In the genomic region with DNA sequence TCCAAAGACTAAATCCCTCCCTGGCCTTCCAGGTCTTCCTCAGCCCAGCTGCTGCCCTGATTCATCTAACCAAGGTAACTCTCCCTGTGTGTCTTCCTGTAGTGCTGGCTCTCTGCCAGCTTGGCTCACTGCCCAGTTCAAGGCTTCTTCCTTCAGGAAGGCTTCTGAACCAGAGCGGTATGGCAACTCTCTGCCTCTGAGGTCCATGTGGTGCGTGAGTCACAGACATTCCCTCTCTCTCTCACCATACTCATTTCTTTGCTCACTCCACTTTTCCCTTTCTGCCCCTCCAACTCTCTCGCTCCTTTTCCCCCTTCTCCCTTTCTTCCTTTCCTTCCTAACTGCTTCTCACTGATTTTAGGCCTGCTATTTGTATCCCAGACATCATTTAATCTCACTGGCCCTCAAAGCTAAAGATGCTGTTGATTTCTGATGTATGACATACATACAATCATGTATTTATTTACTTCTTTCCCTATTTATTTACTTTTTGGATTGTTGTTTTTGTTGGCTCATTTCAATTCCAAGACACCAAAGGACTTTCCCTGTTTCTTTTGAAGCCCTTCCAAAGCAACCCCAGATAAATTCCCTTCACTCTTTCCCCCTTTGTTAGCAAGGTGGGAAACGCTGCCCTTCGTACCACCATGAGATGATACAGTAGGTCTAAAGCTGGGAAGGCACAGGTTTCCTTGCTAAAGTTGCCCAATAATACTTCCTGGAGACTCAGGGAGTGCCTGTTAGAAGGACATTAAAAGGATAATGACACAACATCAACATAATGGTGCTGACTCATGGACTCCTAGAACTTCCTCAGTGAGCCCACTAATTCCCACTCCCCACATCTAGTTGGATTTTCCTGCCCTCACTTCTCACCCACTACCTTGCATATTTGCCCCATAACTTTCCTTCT, we compare ENCODE assay signal across 9 cellular contexts. TPM values are rescaled to one million over a fixed set of nuclear protein-coding genes. Genes with fewer than 3 reads are reported as not detected.
DNase-seq lines count a peak whose midpoint lies in the region; ATAC-seq and TF ChIP-seq lines count a peak whose summit lies in the region.
"Had no signal": no experiment of that assay in that cellular context is flagged by ENCODE, and none has a peak within 500 bp of the region (broad histone marks: within the 10 kb centered on the region; RNA-seq: fewer than 3 reads in every experiment).

No MANE protein-coding gene starts in this region.

- 46% methylated on average over 5 of the region's 5 CpGs for WGBS in smooth muscle cell (ENCODE audit: low lambda C conversion rate)

- H3K79me2 ChIP-seq in smooth muscle cell (ENCODE audit: low read depth) = no peaks in the 10 kb centered on the region

- peak; percentile 72 for DNase-seq in NCI-H1417 treated with DMSO at 0.1 percent for 48 hours (lab: John Stamatoyannopoulos, UW)
- peak in 3 of 5 donors; percentile 20 to 28 (median 24) for DNase-seq in T-helper 1 cell
- peak; percentile 99 to 100 for DNase-seq in foreskin keratinocyte
- DNase-seq in smooth muscle cell (lab: John Stamatoyannopoulos, UW; ENCODE audit: unreplicated experiment) = no peak
- DNase-seq in NOMO-1 (lab: John Stamatoyannopoulos, UW; ENCODE audit: unreplicated experiment in 2 of 2) = no peak

- H4K20me1 ChIP-seq in smooth muscle cell (ENCODE audit: low read depth) = no peaks in the 10 kb centered on the region

- peaks cover 14% of the 10 kb centered on the region for H3K4me1 ChIP-seq in ES-I3 (ENCODE audit: insufficient read depth, low read length)
- H3K4me1 ChIP-seq in foreskin keratinocyte = peaks cover 18% of the 10 kb centered on the region
- H3K4me1 ChIP-seq in smooth muscle cell (ENCODE audit: low read depth) = no peaks in the 10 kb centered on the region

- H3K9ac ChIP-seq in ES-I3 (ENCODE audit: low read depth, low read length) (peak overlapping the region; percentile 10; the same call in 1 of the 2 replicates), smooth muscle cell (ENCODE audit: low read depth) (peak overlapping the region; percentile 50)

- no peaks in the 10 kb centered on the region for H3K27me3 ChIP-seq in foreskin keratinocyte
- H3K27me3 ChIP-seq in smooth muscle cell (ENCODE audit: low read depth) = no peaks in the 10 kb centered on the region

- H3K27ac ChIP-seq in foreskin keratinocyte = peak overlapping the region; percentile 60
- peak overlapping the region; percentile 90 for H3K27ac ChIP-seq in smooth muscle cell (ENCODE audit: low read depth)
- H3K27ac ChIP-seq: SK-N-MC had no signal

- ATAC-seq in foreskin keratinocyte (peak; percentile 98), GM21526 (IDR thresholded peaks at IDR 0.05; ENCODE audit: low FRiP score, unreplicated experiment) (no peak), GM18498 (IDR thresholded peaks at IDR 0.05; ENCODE audit: unreplicated experiment) (no peak)

- H3K9me3 ChIP-seq in ES-I3 (ENCODE audit: control insufficient read depth, insufficient read depth, low read length) = no peaks in the 10 kb centered on the region
- H3K9me3 ChIP-seq in smooth muscle cell (replicated peaks; ENCODE audit: low read depth) = no peaks in the 10 kb centered on the region

- peak overlapping the region; percentile 54 for H3K4me2 ChIP-seq in smooth muscle cell

- H2AFZ ChIP-seq in smooth muscle cell (ENCODE audit: low read depth) = no peak overlapping the region

- TF ChIP-seq CTCF in foreskin keratinocyte (conservative IDR thresholded peaks at IDR 0.05) (no peak), smooth muscle cell (IDR thresholded peaks at IDR 0.05; ENCODE audit: borderline replicate concordance, insufficient read depth, poor library complexity, severe bottlenecking) (no peak)

- H3F3A ChIP-seq in smooth muscle cell (ENCODE audit: low read depth) = no peaks in the 10 kb centered on the region

- H3K36me3 ChIP-seq in ES-I3 (ENCODE audit: insufficient read depth, low read length) = no peaks in the 10 kb centered on the region
- H3K36me3 ChIP-seq in smooth muscle cell (ENCODE audit: low read depth) = no peaks in the 10 kb centered on the region

- no peak overlapping the region for H3K4me3 ChIP-seq in smooth muscle cell
- H3K4me3 ChIP-seq: SK-N-MC had no signal

RNA-seq across cellular contexts. Expression of gene CFAP45, which starts 17.8 kb away (rescaled TPM):
- total RNA-seq in foreskin keratinocyte = 1.0 and 1.3 TPM in 2 replicates
- polyA plus RNA-seq in foreskin keratinocyte = 1.1 and 1.3 TPM in 2 replicates
- total RNA-seq in smooth muscle cell = 1.1 and 1.3 TPM in 2 replicates
- polyA plus RNA-seq in smooth muscle cell = 1.2 and 1.9 TPM in 2 replicates

RNA-seq across cellular contexts. Expression of gene VSIG8, which starts 19.7 kb away (rescaled TPM):
- total RNA-seq in foreskin keratinocyte = 0.07 and 0.14 TPM in 2 replicates
- polyA plus RNA-seq in foreskin keratinocyte = 0.11 and 0.18 TPM in 2 replicates
- total RNA-seq in smooth muscle cell = not detected in 2 replicates
- polyA plus RNA-seq in smooth muscle cell = 0.29 and 1.3 TPM in 2 replicates

RNA-seq across cellular contexts. Expression of gene TAGLN2, which starts 43.1 kb away (rescaled TPM):
- total RNA-seq in foreskin keratinocyte (462 and 520 TPM in 2 replicates), smooth muscle cell (390 and 408 TPM in 2 replicates)
- polyA plus RNA-seq in foreskin keratinocyte (928 and 982 TPM in 2 replicates), smooth muscle cell (1,005 and 1,171 TPM in 2 replicates)

RNA-seq across cellular contexts. Expression of gene SLAMF8, which starts 55.5 kb away (rescaled TPM):
- total RNA-seq in foreskin keratinocyte (not detected in 2 replicates), smooth muscle cell (10.8 and 11.0 TPM in 2 replicates)
- polyA plus RNA-seq in foreskin keratinocyte (not detected in 2 replicates), smooth muscle cell (13.5 and 15.1 TPM in 2 replicates)

Comparison
In these comparisons a context has a peak if more than half of its experiments do, and no peak if none do; other contexts are left out.
1. DNase-seq: peak in NCI-H1417 treated with DMSO at 0.1 percent for 48 hours (single experiment), T-helper 1 cell (3 of 5) and foreskin keratinocyte (2 of 2); none in smooth muscle cell (single experiment) and NOMO-1 (0 of 2).